Comparison of ENCODE assay signal across 9 cellular contexts in the genomic region with DNA sequence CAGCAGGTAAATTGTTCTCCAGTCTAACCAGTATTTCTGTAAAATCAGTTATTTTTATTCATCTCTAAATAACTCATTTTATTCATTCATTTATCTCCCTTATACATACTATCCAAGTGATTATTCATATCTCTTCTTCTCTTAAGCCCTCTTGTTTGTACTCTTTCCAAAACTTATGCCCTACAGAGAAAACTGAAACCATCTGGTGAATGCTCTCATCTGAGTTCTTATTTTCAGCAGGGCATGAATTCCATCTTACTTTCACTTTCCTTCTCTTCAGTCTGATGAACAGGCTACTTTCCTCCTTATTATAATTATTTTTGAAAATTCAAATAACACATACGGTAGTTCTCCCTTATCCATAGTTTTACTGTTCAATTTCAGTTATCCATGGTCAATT.
A peak's percentile ranks its signal among the peaks of the same experiment; 100 is the strongest.
DNase-seq lines count a peak whose midpoint lies in the region; ATAC-seq and TF ChIP-seq lines count a peak whose summit lies in the region.
"Had no signal": no experiment of that assay in that cellular context is flagged by ENCODE, and none has a peak within 500 bp of the region (broad histone marks: within the 10 kb centered on the region; RNA-seq: fewer than 3 reads in every experiment).

No MANE protein-coding gene starts in this region.

- H3K27ac ChIP-seq in dorsolateral prefrontal cortex (peak overlapping the region in 54 of 59 donors; percentile 0 to 83 (median 63)), transverse colon (peak overlapping the region in 3 of 4 donors; percentile 3 to 30 (median 19)), WERI-Rb-1 (no peak overlapping the region)

- intact Hi-C loops in dorsolateral prefrontal cortex (cut with DNase I) (loop anchor here in 1 of 2 donors (10.0 kb wide), 1 partner anchor 97 kb away; a partner anchor contains a TSS), transverse colon (cut with DNase I; ENCODE audit: low total_unique reads) (no loop called here)

- TF ChIP-seq EP300 in transverse colon (IDR thresholded peaks at IDR 0.05; ENCODE audit: low read depth), result no peak

- H3K36me3 ChIP-seq in transverse colon, result no peaks in the 10 kb centered on the region
- H3K36me3 ChIP-seq in WERI-Rb-1, result peaks cover 59% of the 10 kb centered on the region

- TF ChIP-seq CTCF in dorsolateral prefrontal cortex (IDR thresholded peaks at IDR 0.05 in 54 of 56, conservative IDR thresholded peaks at IDR 0.05 in 2 of 56; ENCODE audit: low read depth in 1 of 56, partially characterized antibody in 56 of 56) (no peak), transverse colon (IDR thresholded peaks at IDR 0.05) (no peak), WERI-Rb-1 (IDR thresholded peaks at IDR 0.05; ENCODE audit: low read depth, low read length) (no peak)

- no peak for TF ChIP-seq POLR2A in transverse colon (IDR thresholded peaks at IDR 0.05)

- H3K27me3 ChIP-seq in dorsolateral prefrontal cortex, result no peaks in the 10 kb centered on the region
- no peaks in the 10 kb centered on the region for H3K27me3 ChIP-seq in transverse colon
- H3K27me3 ChIP-seq in WERI-Rb-1 (ENCODE audit: insufficient read depth, low read depth, severe bottlenecking), result no peaks in the 10 kb centered on the region

- ATAC-seq in activated naive CD4-positive, alpha-beta T cell treated with anti-CD3 and anti-CD28 coated beads, Interleukin-2, amount 50 U/mL, for 72 hours, result peak; percentile 39 to 69
- ATAC-seq in HG03378 (IDR thresholded peaks at IDR 0.05; ENCODE audit: unreplicated experiment), result peak; percentile 80
- ATAC-seq: effector memory CD8-positive, alpha-beta T cell had no signal

- no peaks in the 10 kb centered on the region for H3K9me3 Mint-ChIP-seq in activated naive CD4-positive, alpha-beta T cell treated with anti-CD3 and anti-CD28 coated beads, Interleukin-2, amount 50 U/mL, for 72 hours
- H3K9me3 Mint-ChIP-seq: effector memory CD8-positive, alpha-beta T cell had no signal

- H3K27ac Mint-ChIP-seq in activated naive CD4-positive, alpha-beta T cell treated with anti-CD3 and anti-CD28 coated beads, Interleukin-2, amount 50 U/mL, for 72 hours, result peak overlapping the region in 1 of 2 donors; percentile 3

- peaks cover 0 to 20% (median 1%) of the 10 kb centered on the region in 4 donors for H3K4me1 ChIP-seq in transverse colon

- no peaks in the 10 kb centered on the region for H3K36me3 Mint-ChIP-seq in activated naive CD4-positive, alpha-beta T cell treated with anti-CD3 and anti-CD28 coated beads, Interleukin-2, amount 50 U/mL, for 72 hours

- H3K4me3 ChIP-seq in dorsolateral prefrontal cortex, result peak overlapping the region in 41 of 59 donors; percentile 2 to 49 (median 27)
- H3K4me3 ChIP-seq in transverse colon, result no peak overlapping the region
- H3K4me3 ChIP-seq in WERI-Rb-1 (ENCODE audit: low read depth, low read length), result no peak overlapping the region

- 33 to 89% methylated on average over 1 of the region's 1 CpG for WGBS in transverse colon (ENCODE audit: low coverage in 1 of 2), 2 donors

- in situ Hi-C loops in transverse colon (cut with MboI; ENCODE audit: low pct_ligation_motif_present in 1 of 4, low pct_unique_long_range_greater_than_20kb in 1 of 4, low sequenced_read_pairs in 3 of 4), result no loop called here

- H3K9me3 ChIP-seq in transverse colon (no peaks in the 10 kb centered on the region), WERI-Rb-1 (ENCODE audit: severe bottlenecking) (no peaks in the 10 kb centered on the region)

- no peak for DNase-seq in activated naive CD4-positive, alpha-beta T cell treated with anti-CD3 and anti-CD28 coated beads, Interleukin-2, amount 50 U/mL, for 72 hours (ENCODE audit: low spot score in 2 of 2)
- DNase-seq in activated naive CD4-positive, alpha-beta T cell (lab: John Stamatoyannopoulos, UW), result no peak
- DNase-seq in dorsolateral prefrontal cortex (no peak), transverse colon (no peak), WERI-Rb-1 (no peak)
- no peak for DNase-seq in stimulated activated CD4-positive, alpha-beta T cell treated with anti-CD3 and anti-CD28 coated beads, Interleukin-4, amount 100 ng/mL, for 24 hours
- no peak for DNase-seq in stimulated activated CD4-positive, alpha-beta T cell treated with anti-CD3 and anti-CD28 coated beads, Interleukin-2, amount 100 ng/mL, for 48 hours
- DNase-seq: effector memory CD8-positive, alpha-beta T cell had no signal

Comparison
In these comparisons a context has a peak if more than half of its experiments do, and no peak if none do; other contexts are left out.
1. H3K4me3 ChIP-seq: peak in dorsolateral prefrontal cortex (41 of 59); none in transverse colon (0 of 4) and WERI-Rb-1 (single experiment).